ENCODE assay signal across 1 cellular context in the genomic region with DNA sequence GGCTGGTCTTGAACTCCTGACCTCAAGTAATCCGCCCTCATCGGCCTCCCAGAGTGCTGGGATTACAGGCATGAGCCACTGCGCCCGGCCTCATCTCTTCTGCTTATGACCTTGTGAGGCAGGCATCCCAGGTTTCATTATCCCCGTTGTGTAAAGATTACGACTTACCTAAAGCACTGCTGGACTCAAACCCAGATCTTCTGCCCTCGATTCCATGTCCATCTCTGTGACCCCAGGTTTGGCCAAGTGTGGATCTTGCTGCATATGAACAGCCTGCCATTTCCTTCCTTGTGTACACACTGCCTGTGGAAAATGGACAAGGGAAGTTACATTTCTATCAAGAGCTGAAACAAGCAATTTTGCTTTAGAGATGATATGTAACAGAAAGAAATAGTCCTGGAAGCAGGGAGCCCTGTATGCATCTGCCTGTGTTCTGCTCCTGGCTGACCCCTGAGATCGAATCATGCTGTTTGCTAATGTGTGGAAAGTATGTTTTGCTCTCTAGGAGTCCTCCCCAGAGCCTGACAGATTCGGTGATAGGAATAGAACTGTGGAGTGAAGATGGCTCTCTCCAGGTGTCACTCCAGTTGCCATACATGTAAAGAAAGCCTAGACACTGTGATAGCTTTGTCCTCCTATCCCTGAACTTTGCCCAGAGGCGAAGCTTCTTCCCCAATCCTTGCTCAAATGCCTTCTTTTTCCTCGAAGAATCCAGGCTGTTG.
TF ChIP-seq lines count a peak whose summit lies in the region.

No MANE protein-coding gene starts in this region.

TF ChIP-seq in H1, 55 proteins besides CTCF, POLR2A, EP300 and RAD21:
- TF ChIP-seq HDAC2 (IDR thresholded peaks at IDR 0.05; ENCODE audit: borderline replicate concordance in 1 of 2, low read depth in 2 of 2, low read length in 2 of 2): no peak
- TF ChIP-seq, protein P1, sequence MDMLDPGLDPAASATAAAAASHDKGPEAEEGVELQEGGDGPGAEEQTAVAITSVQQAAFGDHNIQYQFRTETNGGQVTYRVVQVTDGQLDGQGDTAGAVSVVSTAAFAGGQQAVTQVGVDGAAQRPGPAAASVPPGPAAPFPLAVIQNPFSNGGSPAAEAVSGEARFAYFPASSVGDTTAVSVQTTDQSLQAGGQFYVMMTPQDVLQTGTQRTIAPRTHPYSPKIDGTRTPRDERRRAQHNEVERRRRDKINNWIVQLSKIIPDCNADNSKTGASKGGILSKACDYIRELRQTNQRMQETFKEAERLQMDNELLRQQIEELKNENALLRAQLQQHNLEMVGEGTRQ (IDR thresholded peaks at IDR 0.05; ENCODE audit: low read length): no peak
- no peak for TF ChIP-seq RXRA (IDR thresholded peaks at IDR 0.05; ENCODE audit: insufficient read depth, low read depth, low read length)
- no peak for TF ChIP-seq CTBP2 (IDR thresholded peaks at IDR 0.05; ENCODE audit: borderline replicate concordance, insufficient read depth, insufficient read length, low read length)
- no peak for TF ChIP-seq MAFK (IDR thresholded peaks at IDR 0.05; ENCODE audit: low read depth, low read length)
- no peak for TF ChIP-seq GTF2F1 (IDR thresholded peaks at IDR 0.05; ENCODE audit: borderline replicate concordance, low read depth, low read length)
- no peak for TF ChIP-seq POLR2AphosphoS5 (IDR thresholded peaks at IDR 0.05; ENCODE audit: low read depth, low read length)
- no peak for TF ChIP-seq NRF1 (IDR thresholded peaks at IDR 0.05; ENCODE audit: low read depth, low read length)
- no peak for TF ChIP-seq CBX5 (IDR thresholded peaks at IDR 0.05; ENCODE audit: low read depth, low read length)
- no peak for TF ChIP-seq CHD2 (IDR thresholded peaks at IDR 0.05; ENCODE audit: low read length)
